11 cellular contexts compared by ENCODE assay signal in genomic region chr10:113131611-113132330, GRCh38.
DNase-seq lines count a peak whose midpoint lies in the region; ATAC-seq, FAIRE-seq and TF ChIP-seq lines count a peak whose summit lies in the region.
"Had no signal": no experiment of that assay in that cellular context is flagged by ENCODE, and none has a peak within 500 bp of the region (broad histone marks: within the 10 kb centered on the region; RNA-seq: fewer than 3 reads in every experiment).

No MANE protein-coding gene starts in this region.

- H3K23me2 ChIP-seq in H1 (ENCODE audit: low read depth, low read length): peaks cover 4% of the 10 kb centered on the region

- POLR2A ChIA-PET in H1 (lab: Charles Lee; ENCODE audit: partially characterized antibody): interaction anchor here (1.4 kb wide), 1 partner anchor 11 kb away, joined by 3 read pairs; no protein-coding TSS in a partner anchor

- no peak for TF ChIP-seq EP300 in H1 (IDR thresholded peaks at IDR 0.05; ENCODE audit: borderline replicate concordance in 1 of 2, low read depth in 2 of 2, low read length in 2 of 2)

- peaks cover 18% of the 10 kb centered on the region for H3K79me1 ChIP-seq in H1 (ENCODE audit: low read depth, low read length)
- peaks cover 31% of the 10 kb centered on the region for H3K79me1 ChIP-seq in mesenchymal stem cell (replicated peaks; ENCODE audit: low read length, poor library complexity, severe bottlenecking)

- H2BK5ac ChIP-seq in H1 (ENCODE audit: low read depth, low read length) (no peak overlapping the region), mesenchymal stem cell (ENCODE audit: low read depth, low read length, poor library complexity, severe bottlenecking) (no peak overlapping the region)

- H3K4me1 ChIP-seq in H1 (replicated peaks in 1 of 4; ENCODE audit: control insufficient read depth in 3 of 4, insufficient read depth in 4 of 4, low read length in 3 of 4) (peaks cover 49 to 75% (median 57%) of the 10 kb centered on the region in 4 experiments), mesenchymal stem cell (ENCODE audit: control insufficient read depth, insufficient read depth, low read depth, low read length) (peaks cover 22% of the 10 kb centered on the region)

- peak overlapping the region in 1 of 4 experiments; percentile 14; a peak in 1 of 7 replicates for H3K9ac ChIP-seq in H1 (replicated peaks in 1 of 4; ENCODE audit: extremely low read depth in 1 of 4, low read depth in 3 of 4, low read length in 3 of 4)
- H3K9ac ChIP-seq in mesenchymal stem cell (ENCODE audit: low read length): peak overlapping the region; percentile 88

- H3K27ac ChIP-seq in H1 (ENCODE audit: low read depth, low read length) (no peak overlapping the region), mesenchymal stem cell (ENCODE audit: low read length, poor library complexity, severe bottlenecking) (peak overlapping the region; percentile 77)
- H3K27ac ChIP-seq: 22Rv1 had no signal

- H3K4me2 ChIP-seq in H1 (ENCODE audit: insufficient read depth in 1 of 2, low read depth in 2 of 2, low read length in 2 of 2) (peak overlapping the region in 1 of 2 experiments; percentile 55; a peak in 2 of 4 replicates), mesenchymal stem cell (ENCODE audit: low read length, poor library complexity, severe bottlenecking) (peak overlapping the region; percentile 54)

- 68% methylated on average over 11 of the region's 11 CpGs; no CpG with 5 or more reads in 1 of the 2 experiments for WGBS in H1 (ENCODE audit: extremely low coverage in 1 of 2, insufficient coverage in 1 of 2, insufficient read length in 1 of 2, insufficient replicate concordance in 2 of 2, low coverage in 1 of 2, low lambda C conversion rate in 2 of 2, missing lambda C conversion rate in 1 of 2), 2 experiments
- 55% methylated on average over 11 of the region's 11 CpGs for WGBS in mesenchymal stem cell

- TF ChIP-seq RAD21 in H1 (IDR thresholded peaks at IDR 0.05 in 1 of 2, conservative IDR thresholded peaks at IDR 0.05 in 1 of 2; ENCODE audit: low read depth in 2 of 2, low read length in 2 of 2): no peak

- no peak overlapping the region for H4K5ac ChIP-seq in H1 (ENCODE audit: insufficient read length, low read depth, low read length)

- H3K56ac ChIP-seq in H1 (replicated peaks; ENCODE audit: insufficient read length, low read depth, low read length): no peak overlapping the region

- TF ChIP-seq POLR2A in H1 (IDR thresholded peaks at IDR 0.05; ENCODE audit: control extremely low read depth in 1 of 2, low read depth in 2 of 2, low read length in 2 of 2): no peak

- H2BK12ac ChIP-seq in H1 (ENCODE audit: low read depth, low read length): 0 out of 2 replicates have a peak overlapping the region, but pooled peaks have one; percentile 41
- H2BK12ac ChIP-seq in mesenchymal stem cell (ENCODE audit: low read length in 2 of 2): peak overlapping the region in 1 of 2 experiments; percentile 21

- no peaks in the 10 kb centered on the region for H3K27me3 ChIP-seq in H1 (replicated peaks in 1 of 4; ENCODE audit: control insufficient read depth in 3 of 4, extremely low read depth in 1 of 4, insufficient read depth in 3 of 4, low read length in 3 of 4)
- no peaks in the 10 kb centered on the region for H3K27me3 ChIP-seq in mesenchymal stem cell (ENCODE audit: control insufficient read depth in 1 of 2, insufficient read depth in 1 of 2, low read length in 2 of 2)

- no peak for ATAC-seq in GM18511 (IDR thresholded peaks at IDR 0.05; ENCODE audit: unreplicated experiment)
- ATAC-seq: K562 had no signal

- H3K9me3 ChIP-seq in H1 (ENCODE audit: insufficient read depth in 2 of 2, low read depth in 1 of 2, low read length in 1 of 2): no peaks in the 10 kb centered on the region
- H3K9me3 ChIP-seq in mesenchymal stem cell (ENCODE audit: control insufficient read depth, low read length): no peaks in the 10 kb centered on the region

- DNase-seq in SKM-1 treated with dmso at 0.1 percent for 144 hours (lab: John Stamatoyannopoulos, UW; ENCODE audit: unreplicated experiment): peak; percentile 32
- no peak for DNase-seq in SKM-1 (lab: John Stamatoyannopoulos, UW; ENCODE audit: unreplicated experiment)
- DNase-seq in H1 (ENCODE audit: low read depth in 1 of 2, low spot score in 2 of 2): no peak
- peak; percentile 78 for DNase-seq in mesenchymal stem cell
- DNase-seq in NCI-H1092 (lab: John Stamatoyannopoulos, UW): no peak
- DNase-seq in activated gamma-delta T cell (lab: John Stamatoyannopoulos, UW): no peak
- DNase-seq in activated CD8-positive, alpha-beta memory T cell treated with anti-CD3 and anti-CD28 coated beads for 24 hours: no peak
- DNase-seq: NCI-H510A had no signal

- no peak overlapping the region for H3K23ac ChIP-seq in H1 (ENCODE audit: insufficient read length)
- no peak overlapping the region for H3K23ac ChIP-seq in mesenchymal stem cell (ENCODE audit: low read length in 2 of 2)

- H2AFZ ChIP-seq in H1 (ENCODE audit: low read length) (no peak overlapping the region), mesenchymal stem cell (ENCODE audit: low read depth, low read length) (no peak overlapping the region)

- 0 out of 2 replicates have a peak overlapping the region, but pooled peaks have one; percentile 19 for H2BK20ac ChIP-seq in H1 (ENCODE audit: low read length)

- H3K4me3 ChIP-seq in H1 (ENCODE audit: extremely low read depth in 1 of 4, insufficient read depth in 2 of 4, low read depth in 3 of 4, low read length in 4 of 4) (0 out of 8 replicates have a peak overlapping the region, but pooled peaks of 1 of the 4 experiments have one; percentile 7), mesenchymal stem cell (ENCODE audit: insufficient read depth in 1 of 2, low read depth in 1 of 2, low read length in 2 of 2) (peak overlapping the region in 1 of 2 experiments; percentile 58)
- H3K4me3 ChIP-seq: K562 had no signal

- H3K14ac ChIP-seq in H1 (ENCODE audit: insufficient read length) (no peak overlapping the region), mesenchymal stem cell (ENCODE audit: low read length in 2 of 2) (no peak overlapping the region)

- TF ChIP-seq CTCF in H1 (IDR thresholded peaks at IDR 0.05; ENCODE audit: control extremely low read depth in 1 of 3, insufficient read depth in 1 of 3, low read depth in 1 of 3, low read length in 3 of 3): no peak

- H3K36me3 ChIP-seq in H1 (ENCODE audit: control insufficient read depth in 2 of 4, insufficient read depth in 4 of 4, low read length in 3 of 4): no peaks in the 10 kb centered on the region
- H3K36me3 ChIP-seq in mesenchymal stem cell (ENCODE audit: control insufficient read depth in 1 of 2, insufficient read depth in 2 of 2, low read depth in 1 of 2, low read length in 2 of 2): no peaks in the 10 kb centered on the region

- no peak overlapping the region for H3K4ac ChIP-seq in H1 (replicated peaks; ENCODE audit: insufficient read length, low read depth, low read length)
- peak overlapping the region in 1 of 2 experiments; percentile 19 for H3K4ac ChIP-seq in mesenchymal stem cell (ENCODE audit: low read depth in 1 of 2, low read length in 2 of 2)

- H4K91ac ChIP-seq in H1 (replicated peaks; ENCODE audit: insufficient read length, low read length) (no peak overlapping the region), mesenchymal stem cell (ENCODE audit: low read length) (no peak overlapping the region)

- H2BK15ac ChIP-seq in H1 (ENCODE audit: low read length) (0 out of 2 replicates have a peak overlapping the region, but pooled peaks have one; percentile 34), mesenchymal stem cell (ENCODE audit: low read depth, poor library complexity, severe bottlenecking) (no peak overlapping the region)

- H3K18ac ChIP-seq in H1 (ENCODE audit: extremely low read depth, low read length): no peak overlapping the region; the same call in 1 of the 2 replicates
- H3K18ac ChIP-seq in mesenchymal stem cell (ENCODE audit: low read depth in 1 of 2, low read length in 2 of 2): peak overlapping the region; percentile 46 to 72

- peaks cover 9 to 22% of the 10 kb centered on the region in 2 experiments for H4K20me1 ChIP-seq in H1 (replicated peaks in 1 of 2; ENCODE audit: control insufficient read depth in 1 of 2, insufficient read depth in 2 of 2, low read length in 2 of 2)

- H4K8ac ChIP-seq in H1 (ENCODE audit: extremely low read depth, insufficient read depth, low read length) (no peak overlapping the region), mesenchymal stem cell (ENCODE audit: low read length) (no peak overlapping the region)

- peaks cover 6 to 78% of the 10 kb centered on the region in 2 experiments for H3K79me2 ChIP-seq in H1 (ENCODE audit: control insufficient read depth in 1 of 2, insufficient read depth in 2 of 2, low read length in 2 of 2)

- CTCF ChIA-PET in H1 (lab: Charles Lee; ENCODE audit: partially characterized antibody): interaction anchor here (1.0 to 2.2 kb wide), 4 partner anchors 9 to 34 kb away, joined by 3 to 6 read pairs (median 4); no protein-coding TSS in a partner anchor

- H2BK120ac ChIP-seq in H1 (replicated peaks; ENCODE audit: low read depth, low read length): no peak overlapping the region
- H2BK120ac ChIP-seq in mesenchymal stem cell (ENCODE audit: low read depth, low read length): no peak overlapping the region

- no peak overlapping the region; the same call in 1 of the 2 replicates for H2AK5ac ChIP-seq in H1 (ENCODE audit: low read depth, low read length)
- peak overlapping the region; percentile 5 for H2AK5ac ChIP-seq in mesenchymal stem cell (ENCODE audit: low read length, severe bottlenecking)

- FAIRE-seq in H1 (lab: Jason Lieb, UNC): peak; percentile 57
- FAIRE-seq: K562 had no signal

TF ChIP-seq in H1, 55 proteins besides CTCF, POLR2A, EP300 and RAD21:
- TF ChIP-seq MAFK (IDR thresholded peaks at IDR 0.05; ENCODE audit: low read depth, low read length) (peak; percentile 77), RNF2 (IDR thresholded peaks at IDR 0.05; ENCODE audit: borderline replicate concordance, low read depth, low read length, missing control alignments, poor library complexity, severe bottlenecking) (no peak)
TF ChIP-seq in H1: peak in this region for 1.

Comparison
In these comparisons a context has a peak if more than half of its experiments do, and no peak if none do; other contexts are left out.
1. DNase-seq: peak in SKM-1 treated with dmso at 0.1 percent for 144 hours (single experiment) and mesenchymal stem cell (single experiment); none in SKM-1 (single experiment), H1 (0 of 2), NCI-H1092 (single experiment), activated gamma-delta T cell (single experiment) and activated CD8-positive, alpha-beta memory T cell treated with anti-CD3 and anti-CD28 coated beads for 24 hours (single experiment).